ENCODE assay signal across 24 cellular contexts in genomic region chrX:137034508-137034872, GRCh38. TPM values are rescaled to one million over a fixed set of nuclear protein-coding genes. Genes with fewer than 3 reads are reported as not detected.
A peak's percentile ranks its signal among the peaks of the same experiment; 100 is the strongest.
DNase-seq lines count a peak whose midpoint lies in the region; ATAC-seq and TF ChIP-seq lines count a peak whose summit lies in the region.
"Had no signal": no experiment of that assay in that cellular context is flagged by ENCODE, and none has a peak within 500 bp of the region (broad histone marks: within the 10 kb centered on the region; RNA-seq: fewer than 3 reads in every experiment).

No MANE protein-coding gene starts in this region.

- H3K27ac ChIP-seq in CD8-positive, alpha-beta T cell (ENCODE audit: low read depth, low read length) = no peak overlapping the region
- H3K27ac ChIP-seq in naive thymus-derived CD4-positive, alpha-beta T cell (ENCODE audit: low read depth, low read length) = no peak overlapping the region
- H3K27ac ChIP-seq: esophagus squamous epithelium, gastroesophageal sphincter, parathyroid adenoma, Peyer's patch, SJCRH30 had no signal

- ATAC-seq in CD8-positive, alpha-beta T cell = no peak
- no peak for ATAC-seq in activated T-helper 17 cell treated with anti-CD3 and anti-CD28 coated beads, Interleukin-2, amount 50 U/mL, for 72 hours (replicated peaks)
- no peak for ATAC-seq in naive thymus-derived CD4-positive, alpha-beta T cell
- ATAC-seq: gastroesophageal sphincter had no signal

- H3K4me3 ChIP-seq in CD8-positive, alpha-beta T cell (ENCODE audit: low read depth, low read length) = no peak overlapping the region
- H3K4me3 ChIP-seq in naive thymus-derived CD4-positive, alpha-beta T cell (ENCODE audit: low read length) = no peak overlapping the region
- H3K4me3 ChIP-seq: lung, SJCRH30 had no signal

- CTCF ChIA-PET in CD8-positive, alpha-beta T cell (lab: Charles Lee) = no interaction called here
- CTCF ChIA-PET in naive thymus-derived CD4-positive, alpha-beta T cell (lab: Charles Lee) = no interaction called here

- POLR2A ChIA-PET in CD8-positive, alpha-beta T cell (lab: Charles Lee) = no interaction called here
- POLR2A ChIA-PET in naive thymus-derived CD4-positive, alpha-beta T cell (lab: Charles Lee) = no interaction called here

- intact Hi-C loops in CD8-positive, alpha-beta T cell (cut with DNase I, micrococcal nuclease) = no loop called here
- intact Hi-C loops in naive thymus-derived CD4-positive, alpha-beta T cell (cut with micrococcal nuclease) = no loop called here

- H3K4me1 ChIP-seq in CD8-positive, alpha-beta T cell (ENCODE audit: insufficient read depth, low read length) = peaks cover 13% of the 10 kb centered on the region
- peaks cover 10 to 14% of the 10 kb centered on the region in 2 donors for H3K4me1 ChIP-seq in naive thymus-derived CD4-positive, alpha-beta T cell (ENCODE audit: control insufficient read depth in 2 of 2, insufficient read depth in 2 of 2, low read length in 2 of 2)
- H3K4me1 ChIP-seq: BE2C, parathyroid adenoma, SJCRH30 had no signal

- H3K36me3 Mint-ChIP-seq in T-helper 1 cell treated with Interleukin-12 subunit alpha and Interleukin-12 subunit beta and Interleukin-4 antibody, amounts not matched to agents 30 μg/mL and 1 μg/mL, for 36 hours (ENCODE audit: low read depth) = no peaks in the 10 kb centered on the region
- no peaks in the 10 kb centered on the region for H3K36me3 Mint-ChIP-seq in CD8-positive, alpha-beta T cell
- no peaks in the 10 kb centered on the region for H3K36me3 Mint-ChIP-seq in activated T-helper 17 cell treated with anti-CD3 and anti-CD28 coated beads, Interleukin-2, amount 50 U/mL, for 72 hours (ENCODE audit: low read depth)
- peaks cover 0 to 4% (median 0%) of the 10 kb centered on the region in 5 donors for H3K36me3 Mint-ChIP-seq in naive thymus-derived CD4-positive, alpha-beta T cell

- H3K4me3 Mint-ChIP-seq in T-helper 1 cell treated with Interleukin-12 subunit alpha and Interleukin-12 subunit beta and Interleukin-4 antibody, amounts not matched to agents 30 μg/mL and 1 μg/mL, for 36 hours = peak overlapping the region; percentile 36
- peak overlapping the region; percentile 55 for H3K4me3 Mint-ChIP-seq in CD8-positive, alpha-beta T cell
- H3K4me3 Mint-ChIP-seq in activated T-helper 17 cell treated with anti-CD3 and anti-CD28 coated beads, Interleukin-2, amount 50 U/mL, for 72 hours = peak overlapping the region; percentile 55
- peak overlapping the region in 9 of 10 donors; percentile 4 to 68 (median 52) for H3K4me3 Mint-ChIP-seq in naive thymus-derived CD4-positive, alpha-beta T cell
- H3K4me3 Mint-ChIP-seq: activated T-cell treated with anti-CD3 and anti-CD28 coated beads, Interleukin-2, amount 50 U/mL, for 24 hours had no signal

- no peak for TF ChIP-seq CTCF in CD8-positive, alpha-beta T cell (IDR thresholded peaks at IDR 0.05)
- TF ChIP-seq CTCF in GM10266 (IDR thresholded peaks at IDR 0.05; ENCODE audit: control insufficient read depth, insufficient read depth, low read depth, missing control alignments) = no peak

- no peaks in the 10 kb centered on the region for H3K9me3 Mint-ChIP-seq in T-helper 1 cell treated with Interleukin-12 subunit alpha and Interleukin-12 subunit beta and Interleukin-4 antibody, amounts not matched to agents 30 μg/mL and 1 μg/mL, for 36 hours
- H3K9me3 Mint-ChIP-seq in CD8-positive, alpha-beta T cell = no peaks in the 10 kb centered on the region
- no peaks in the 10 kb centered on the region for H3K9me3 Mint-ChIP-seq in activated T-helper 17 cell treated with anti-CD3 and anti-CD28 coated beads, Interleukin-2, amount 50 U/mL, for 72 hours
- no peaks in the 10 kb centered on the region for H3K9me3 Mint-ChIP-seq in naive thymus-derived CD4-positive, alpha-beta T cell
- H3K9me3 Mint-ChIP-seq: activated T-cell treated with anti-CD3 and anti-CD28 coated beads, Interleukin-2, amount 50 U/mL, for 24 hours had no signal

- DNase-seq in T-helper 1 cell (no peak), GM10266 (ENCODE audit: extremely low spot score) (no peak), HuH-7 (ENCODE audit: low spot score) (no peak), COR-L47 (lab: John Stamatoyannopoulos, UW) (no peak)
- no peak for DNase-seq in CD8-positive, alpha-beta T cell
- no peak for DNase-seq in naive thymus-derived CD4-positive, alpha-beta T cell
- DNase-seq: activated T-cell treated with anti-CD3 and anti-CD28 coated beads, Interleukin-2, amount 50 U/mL, for 24 hours; BE2C; effector memory CD4-positive, alpha-beta T cell; EL; esophagus squamous epithelium; GOT3; kidney glomerular epithelial cell; NCI-H2107; Peyer's patch; SJCRH30; T-helper 9 cell had no signal

- H3K27me3 Mint-ChIP-seq in T-helper 1 cell treated with Interleukin-12 subunit alpha and Interleukin-12 subunit beta and Interleukin-4 antibody, amounts not matched to agents 30 μg/mL and 1 μg/mL, for 36 hours (ENCODE audit: low read depth) = peaks cover 50% of the 10 kb centered on the region
- H3K27me3 Mint-ChIP-seq in CD8-positive, alpha-beta T cell (ENCODE audit: low read depth) = peaks cover 35% of the 10 kb centered on the region
- H3K27me3 Mint-ChIP-seq in activated T-helper 17 cell treated with anti-CD3 and anti-CD28 coated beads, Interleukin-2, amount 50 U/mL, for 72 hours = peaks cover 28% of the 10 kb centered on the region
- peaks cover 15 to 61% (median 37%) of the 10 kb centered on the region in 5 donors for H3K27me3 Mint-ChIP-seq in naive thymus-derived CD4-positive, alpha-beta T cell

- H3K4me1 Mint-ChIP-seq in T-helper 1 cell treated with Interleukin-12 subunit alpha and Interleukin-12 subunit beta and Interleukin-4 antibody, amounts not matched to agents 30 μg/mL and 1 μg/mL, for 36 hours (ENCODE audit: low read depth) = peaks cover 8% of the 10 kb centered on the region
- peaks cover 5% of the 10 kb centered on the region for H3K4me1 Mint-ChIP-seq in CD8-positive, alpha-beta T cell (ENCODE audit: low read depth)
- H3K4me1 Mint-ChIP-seq in activated T-helper 17 cell treated with anti-CD3 and anti-CD28 coated beads, Interleukin-2, amount 50 U/mL, for 72 hours = peaks cover 4% of the 10 kb centered on the region
- peaks cover 4 to 13% (median 11%) of the 10 kb centered on the region in 7 donors for H3K4me1 Mint-ChIP-seq in naive thymus-derived CD4-positive, alpha-beta T cell

- H3K27me3 ChIP-seq in CD8-positive, alpha-beta T cell (ENCODE audit: insufficient read depth, low read length) = peaks cover 15% of the 10 kb centered on the region
- H3K27me3 ChIP-seq in naive thymus-derived CD4-positive, alpha-beta T cell (ENCODE audit: control insufficient read depth in 2 of 2, insufficient read depth in 2 of 2, low read length in 2 of 2) = peaks cover 0 to 6% of the 10 kb centered on the region in 2 donors
- H3K27me3 ChIP-seq: Peyer's patch, SJCRH30 had no signal

- H3K9me3 ChIP-seq in CD8-positive, alpha-beta T cell (ENCODE audit: low read length) = no peaks in the 10 kb centered on the region
- H3K9me3 ChIP-seq in naive thymus-derived CD4-positive, alpha-beta T cell (ENCODE audit: control insufficient read depth in 2 of 3, low read length in 3 of 3) = no peaks in the 10 kb centered on the region
- H3K9me3 ChIP-seq: BE2C, esophagus squamous epithelium, gastroesophageal sphincter, Peyer's patch, SJCRH30 had no signal

- H3K27ac Mint-ChIP-seq in T-helper 1 cell treated with Interleukin-12 subunit alpha and Interleukin-12 subunit beta and Interleukin-4 antibody, amounts not matched to agents 30 μg/mL and 1 μg/mL, for 36 hours = no peak overlapping the region
- no peak overlapping the region for H3K27ac Mint-ChIP-seq in CD8-positive, alpha-beta T cell
- no peak overlapping the region for H3K27ac Mint-ChIP-seq in activated T-helper 17 cell treated with anti-CD3 and anti-CD28 coated beads, Interleukin-2, amount 50 U/mL, for 72 hours
- no peak overlapping the region for H3K27ac Mint-ChIP-seq in naive thymus-derived CD4-positive, alpha-beta T cell
- H3K27ac Mint-ChIP-seq: activated T-cell treated with anti-CD3 and anti-CD28 coated beads, Interleukin-2, amount 50 U/mL, for 24 hours had no signal

- no peaks in the 10 kb centered on the region for H3K36me3 ChIP-seq in CD8-positive, alpha-beta T cell (ENCODE audit: insufficient read depth, low read length)
- no peaks in the 10 kb centered on the region for H3K36me3 ChIP-seq in naive thymus-derived CD4-positive, alpha-beta T cell (ENCODE audit: control insufficient read depth in 2 of 3, insufficient read depth in 3 of 3, low read length in 3 of 3)
- H3K36me3 ChIP-seq: BE2C, esophagus squamous epithelium, gastroesophageal sphincter, Peyer's patch, SJCRH30 had no signal

RNA-seq across cellular contexts. Expression of gene GPR101, which starts 0.7 kb away (rescaled TPM):
- under 1 TPM; 0.22 to 0.73 TPM for total RNA-seq in CD8-positive, alpha-beta T cell
- total RNA-seq in activated T-helper 17 cell treated with anti-CD3 and anti-CD28 coated beads, Interleukin-2, amount 50 U/mL, for 72 hours = not detected
- not detected for total RNA-seq in naive thymus-derived CD4-positive, alpha-beta T cell
- not detected for polyA plus RNA-seq in naive thymus-derived CD4-positive, alpha-beta T cell
- total RNA-seq: esophagus squamous epithelium, gastroesophageal sphincter, lung, Peyer's patch, SJCRH30, subcutaneous adipose tissue, ureter had no signal
- polyA plus RNA-seq: lung had no signal
